Comparison of ENCODE assay signal across 11 cellular contexts in the genomic region with DNA sequence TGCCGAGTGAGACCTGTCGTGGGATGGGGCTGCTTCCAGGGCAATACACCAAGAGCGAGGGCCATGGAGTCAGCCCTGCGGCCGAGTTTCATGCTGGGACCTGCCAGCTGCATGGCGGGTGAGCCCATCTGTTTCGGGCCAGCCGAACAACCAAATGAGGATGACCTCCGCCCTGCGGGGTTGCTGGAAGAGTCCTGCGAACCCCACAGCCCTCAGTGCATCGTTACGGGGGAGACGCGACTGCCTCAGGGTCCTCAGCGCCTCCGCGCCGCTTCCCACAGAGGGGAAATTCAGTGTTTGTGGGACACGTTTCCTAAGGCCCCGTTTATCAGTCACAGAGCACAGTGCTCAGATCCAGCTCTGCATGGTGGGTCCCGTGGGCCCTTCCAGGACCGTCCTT. TPM values are rescaled to one million over a fixed set of nuclear protein-coding genes. Genes with fewer than 3 reads are reported as not detected.
"Had no signal": no experiment of that assay in that cellular context is flagged by ENCODE, and none has a peak within 500 bp of the region (broad histone marks: within the 10 kb centered on the region; RNA-seq: fewer than 3 reads in every experiment).

No MANE protein-coding gene starts in this region.

- H3K9me3 ChIP-seq: HAP-1 had no signal

- H3K4me1 ChIP-seq: HAP-1 had no signal

- H3K9ac ChIP-seq: GM23248, KMS-11 had no signal

- FAIRE-seq: H54, HepG2 had no signal

- H3K27ac ChIP-seq: GM23248, HL-60, KMS-11 had no signal

- DNase-seq: GM23248, GOT3, HFFc6, KBM-7 had no signal

- H3K4me2 ChIP-seq: KMS-11 had no signal

- H3K4me3 ChIP-seq: GM23248, HAP-1 had no signal

- H3K27ac Mint-ChIP-seq: HFFc6, IgD-negative memory B cell had no signal

- H2AFZ ChIP-seq: GM23248 had no signal

- H3K4me1 Mint-ChIP-seq: IgD-negative memory B cell had no signal

- H3K36me3 ChIP-seq: HAP-1 had no signal

- H3K4me3 Mint-ChIP-seq: HFFc6, IgD-negative memory B cell had no signal

RNA-seq across cellular contexts. Expression of a gene that starts 22.0 kb away (rescaled TPM):
- total RNA-seq: GM23248, HFFc6, HT1080 had no signal
- polyA plus RNA-seq: GM23248, IgD-negative memory B cell had no signal
